1 cellular context compared by ENCODE assay signal in the genomic region with DNA sequence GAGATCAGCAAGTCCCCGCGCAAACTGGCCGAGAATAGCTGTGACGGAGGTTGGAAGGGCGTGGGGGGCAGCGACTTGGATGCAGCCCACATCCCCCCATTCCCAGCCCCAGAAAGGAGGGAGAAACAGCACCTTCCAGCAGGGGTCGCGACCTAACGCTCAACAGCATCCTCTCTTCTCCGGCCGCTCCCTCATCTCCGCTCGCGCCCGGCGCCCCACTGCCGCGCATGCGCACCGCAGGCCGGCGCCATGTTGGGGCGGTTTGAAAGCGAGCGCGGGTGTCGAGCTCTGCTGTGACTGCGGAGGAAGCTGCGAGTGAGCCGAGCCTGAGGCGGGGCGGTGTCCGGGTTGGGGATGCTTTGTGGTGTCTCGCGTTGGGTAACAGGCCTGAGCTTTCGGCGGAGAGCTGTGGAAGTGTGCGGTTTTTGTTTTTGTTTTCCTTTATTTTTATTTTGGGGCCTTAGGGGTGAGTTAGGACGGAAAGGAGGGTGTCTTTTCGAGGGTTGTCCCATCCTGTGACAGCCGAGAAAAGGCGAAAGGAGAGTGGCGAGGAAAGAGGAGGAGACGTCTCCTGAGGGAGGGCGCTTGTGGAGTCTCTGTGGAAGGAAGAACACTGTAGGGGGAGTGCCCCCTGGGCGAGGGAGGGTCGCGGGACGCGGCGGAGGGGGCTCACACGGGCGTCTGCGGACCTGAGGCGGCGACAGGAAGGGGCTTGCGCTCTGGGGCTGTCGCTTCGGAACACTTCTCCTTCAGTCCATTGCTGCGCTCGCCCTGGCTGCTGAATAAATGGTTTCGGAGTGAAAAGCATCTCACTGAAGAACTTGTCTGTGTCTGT.
TF ChIP-seq lines count a peak whose summit lies in the region.

A gene (plus strand): TSS at position 247 of the 835 bp plus-strand sequence. CDS start 2,667 bp downstream, outside the sequence.
A gene with protein sequence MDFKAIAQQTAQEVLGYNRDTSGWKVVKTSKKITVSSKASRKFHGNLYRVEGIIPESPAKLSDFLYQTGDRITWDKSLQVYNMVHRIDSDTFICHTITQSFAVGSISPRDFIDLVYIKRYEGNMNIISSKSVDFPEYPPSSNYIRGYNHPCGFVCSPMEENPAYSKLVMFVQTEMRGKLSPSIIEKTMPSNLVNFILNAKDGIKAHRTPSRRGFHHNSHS (minus strand): TSS at position 199 of the 835 bp plus-strand sequence. CDS start 3,285 bp downstream, outside the sequence.

TF ChIP-seq in WTC11, 78 proteins besides CTCF, POLR2A, EP300 and RAD21 (continued from another document):
- TF ChIP-seq TEAD4 (CRISPR knock-in tag; IDR thresholded peaks at IDR 0.05) (no peak), SOX15 (CRISPR knock-in tag; IDR thresholded peaks at IDR 0.05) (no peak), SP1 (CRISPR knock-in tag; conservative IDR thresholded peaks at IDR 0.05) (peak; percentile 24; the same call in 1 of the 2 replicates), ATF1 (CRISPR knock-in tag; IDR thresholded peaks at IDR 0.05) (no peak), GTF2I (CRISPR knock-in tag; conservative IDR thresholded peaks at IDR 0.05) (no peak), ZNF121 (CRISPR knock-in tag; IDR thresholded peaks at IDR 0.05) (no peak), NFE2L1 (CRISPR knock-in tag; IDR thresholded peaks at IDR 0.05) (0 out of 2 replicates have a peak, but pooled peaks have one; percentile 70), TEAD1 (CRISPR knock-in tag; IDR thresholded peaks at IDR 0.05) (0 out of 2 replicates have a peak, but pooled peaks have one; percentile 46), NR2C2 (CRISPR knock-in tag; IDR thresholded peaks at IDR 0.05) (0 out of 2 replicates have a peak, but pooled peaks have one; percentile 36), GABPB1 (CRISPR knock-in tag; IDR thresholded peaks at IDR 0.05) (no peak; the same call in 1 of the 2 replicates), RELA (CRISPR knock-in tag; IDR thresholded peaks at IDR 0.05; ENCODE audit: borderline replicate concordance) (no peak), ZNF138 (CRISPR knock-in tag; conservative IDR thresholded peaks at IDR 0.05) (no peak), CREB1 (CRISPR knock-in tag; IDR thresholded peaks at IDR 0.05) (no peak), MYBL2 (CRISPR knock-in tag; IDR thresholded peaks at IDR 0.05) (peak; percentile 31; the same call in 1 of the 2 replicates), CBFB (CRISPR knock-in tag; IDR thresholded peaks at IDR 0.05; ENCODE audit: low read depth) (peak; percentile 87; the same call in 1 of the 2 replicates), FOXP1 (CRISPR knock-in tag; IDR thresholded peaks at IDR 0.05; ENCODE audit: borderline replicate concordance) (peak; percentile 49; the same call in 1 of the 2 replicates)
- TF ChIP-seq, protein P1, sequence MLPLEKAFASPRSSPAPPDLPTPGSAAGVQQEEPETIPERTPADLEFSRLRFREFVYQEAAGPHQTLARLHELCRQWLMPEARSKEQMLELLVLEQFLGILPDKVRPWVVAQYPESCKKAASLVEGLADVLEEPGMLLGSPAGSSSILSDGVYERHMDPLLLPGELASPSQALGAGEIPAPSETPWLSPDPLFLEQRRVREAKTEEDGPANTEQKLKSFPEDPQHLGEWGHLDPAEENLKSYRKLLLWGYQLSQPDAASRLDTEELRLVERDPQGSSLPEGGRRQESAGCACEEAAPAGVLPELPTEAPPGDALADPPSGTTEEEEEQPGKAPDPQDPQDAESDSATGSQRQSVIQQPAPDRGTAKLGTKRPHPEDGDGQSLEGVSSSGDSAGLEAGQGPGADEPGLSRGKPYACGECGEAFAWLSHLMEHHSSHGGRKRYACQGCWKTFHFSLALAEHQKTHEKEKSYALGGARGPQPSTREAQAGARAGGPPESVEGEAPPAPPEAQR (CRISPR knock-in tag; IDR thresholded peaks at IDR 0.05) = no peak
- TF ChIP-seq, protein P2, sequence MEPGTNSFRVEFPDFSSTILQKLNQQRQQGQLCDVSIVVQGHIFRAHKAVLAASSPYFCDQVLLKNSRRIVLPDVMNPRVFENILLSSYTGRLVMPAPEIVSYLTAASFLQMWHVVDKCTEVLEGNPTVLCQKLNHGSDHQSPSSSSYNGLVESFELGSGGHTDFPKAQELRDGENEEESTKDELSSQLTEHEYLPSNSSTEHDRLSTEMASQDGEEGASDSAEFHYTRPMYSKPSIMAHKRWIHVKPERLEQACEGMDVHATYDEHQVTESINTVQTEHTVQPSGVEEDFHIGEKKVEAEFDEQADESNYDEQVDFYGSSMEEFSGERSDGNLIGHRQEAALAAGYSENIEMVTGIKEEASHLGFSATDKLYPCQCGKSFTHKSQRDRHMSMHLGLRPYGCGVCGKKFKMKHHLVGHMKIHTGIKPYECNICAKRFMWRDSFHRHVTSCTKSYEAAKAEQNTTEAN (CRISPR knock-in tag; IDR thresholded peaks at IDR 0.05) = 0 out of 2 replicates have a peak, but pooled peaks have one; percentile 53
- TF ChIP-seq, protein P3, sequence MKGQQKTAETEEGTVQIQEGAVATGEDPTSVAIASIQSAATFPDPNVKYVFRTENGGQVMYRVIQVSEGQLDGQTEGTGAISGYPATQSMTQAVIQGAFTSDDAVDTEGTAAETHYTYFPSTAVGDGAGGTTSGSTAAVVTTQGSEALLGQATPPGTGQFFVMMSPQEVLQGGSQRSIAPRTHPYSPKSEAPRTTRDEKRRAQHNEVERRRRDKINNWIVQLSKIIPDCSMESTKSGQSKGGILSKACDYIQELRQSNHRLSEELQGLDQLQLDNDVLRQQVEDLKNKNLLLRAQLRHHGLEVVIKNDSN (CRISPR knock-in tag; IDR thresholded peaks at IDR 0.05) = peak; percentile 25; the same call in 1 of the 2 replicates
- TF ChIP-seq, protein P4, sequence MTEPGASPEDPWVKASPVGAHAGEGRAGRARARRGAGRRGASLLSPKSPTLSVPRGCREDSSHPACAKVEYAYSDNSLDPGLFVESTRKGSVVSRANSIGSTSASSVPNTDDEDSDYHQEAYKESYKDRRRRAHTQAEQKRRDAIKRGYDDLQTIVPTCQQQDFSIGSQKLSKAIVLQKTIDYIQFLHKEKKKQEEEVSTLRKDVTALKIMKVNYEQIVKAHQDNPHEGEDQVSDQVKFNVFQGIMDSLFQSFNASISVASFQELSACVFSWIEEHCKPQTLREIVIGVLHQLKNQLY (CRISPR knock-in tag; IDR thresholded peaks at IDR 0.05) = no peak
- TF ChIP-seq, protein P5, sequence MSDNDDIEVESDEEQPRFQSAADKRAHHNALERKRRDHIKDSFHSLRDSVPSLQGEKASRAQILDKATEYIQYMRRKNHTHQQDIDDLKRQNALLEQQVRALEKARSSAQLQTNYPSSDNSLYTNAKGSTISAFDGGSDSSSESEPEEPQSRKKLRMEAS (CRISPR knock-in tag; IDR thresholded peaks at IDR 0.05) = peak; percentile 64
- TF ChIP-seq, protein P6, sequence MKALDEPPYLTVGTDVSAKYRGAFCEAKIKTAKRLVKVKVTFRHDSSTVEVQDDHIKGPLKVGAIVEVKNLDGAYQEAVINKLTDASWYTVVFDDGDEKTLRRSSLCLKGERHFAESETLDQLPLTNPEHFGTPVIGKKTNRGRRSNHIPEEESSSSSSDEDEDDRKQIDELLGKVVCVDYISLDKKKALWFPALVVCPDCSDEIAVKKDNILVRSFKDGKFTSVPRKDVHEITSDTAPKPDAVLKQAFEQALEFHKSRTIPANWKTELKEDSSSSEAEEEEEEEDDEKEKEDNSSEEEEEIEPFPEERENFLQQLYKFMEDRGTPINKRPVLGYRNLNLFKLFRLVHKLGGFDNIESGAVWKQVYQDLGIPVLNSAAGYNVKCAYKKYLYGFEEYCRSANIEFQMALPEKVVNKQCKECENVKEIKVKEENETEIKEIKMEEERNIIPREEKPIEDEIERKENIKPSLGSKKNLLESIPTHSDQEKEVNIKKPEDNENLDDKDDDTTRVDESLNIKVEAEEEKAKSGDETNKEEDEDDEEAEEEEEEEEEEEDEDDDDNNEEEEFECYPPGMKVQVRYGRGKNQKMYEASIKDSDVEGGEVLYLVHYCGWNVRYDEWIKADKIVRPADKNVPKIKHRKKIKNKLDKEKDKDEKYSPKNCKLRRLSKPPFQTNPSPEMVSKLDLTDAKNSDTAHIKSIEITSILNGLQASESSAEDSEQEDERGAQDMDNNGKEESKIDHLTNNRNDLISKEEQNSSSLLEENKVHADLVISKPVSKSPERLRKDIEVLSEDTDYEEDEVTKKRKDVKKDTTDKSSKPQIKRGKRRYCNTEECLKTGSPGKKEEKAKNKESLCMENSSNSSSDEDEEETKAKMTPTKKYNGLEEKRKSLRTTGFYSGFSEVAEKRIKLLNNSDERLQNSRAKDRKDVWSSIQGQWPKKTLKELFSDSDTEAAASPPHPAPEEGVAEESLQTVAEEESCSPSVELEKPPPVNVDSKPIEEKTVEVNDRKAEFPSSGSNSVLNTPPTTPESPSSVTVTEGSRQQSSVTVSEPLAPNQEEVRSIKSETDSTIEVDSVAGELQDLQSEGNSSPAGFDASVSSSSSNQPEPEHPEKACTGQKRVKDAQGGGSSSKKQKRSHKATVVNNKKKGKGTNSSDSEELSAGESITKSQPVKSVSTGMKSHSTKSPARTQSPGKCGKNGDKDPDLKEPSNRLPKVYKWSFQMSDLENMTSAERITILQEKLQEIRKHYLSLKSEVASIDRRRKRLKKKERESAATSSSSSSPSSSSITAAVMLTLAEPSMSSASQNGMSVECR (CRISPR knock-in tag; IDR thresholded peaks at IDR 0.05; ENCODE audit: borderline replicate concordance) = no peak; the same call in 1 of the 2 replicates
- TF ChIP-seq, protein P7, sequence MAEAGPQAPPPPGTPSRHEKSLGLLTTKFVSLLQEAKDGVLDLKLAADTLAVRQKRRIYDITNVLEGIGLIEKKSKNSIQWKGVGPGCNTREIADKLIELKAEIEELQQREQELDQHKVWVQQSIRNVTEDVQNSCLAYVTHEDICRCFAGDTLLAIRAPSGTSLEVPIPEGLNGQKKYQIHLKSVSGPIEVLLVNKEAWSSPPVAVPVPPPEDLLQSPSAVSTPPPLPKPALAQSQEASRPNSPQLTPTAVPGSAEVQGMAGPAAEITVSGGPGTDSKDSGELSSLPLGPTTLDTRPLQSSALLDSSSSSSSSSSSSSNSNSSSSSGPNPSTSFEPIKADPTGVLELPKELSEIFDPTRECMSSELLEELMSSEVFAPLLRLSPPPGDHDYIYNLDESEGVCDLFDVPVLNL (CRISPR knock-in tag; IDR thresholded peaks at IDR 0.05; ENCODE audit: borderline replicate concordance, low read depth) = peak; percentile 82; the same call in 1 of the 2 replicates
- TF ChIP-seq, protein P8, sequence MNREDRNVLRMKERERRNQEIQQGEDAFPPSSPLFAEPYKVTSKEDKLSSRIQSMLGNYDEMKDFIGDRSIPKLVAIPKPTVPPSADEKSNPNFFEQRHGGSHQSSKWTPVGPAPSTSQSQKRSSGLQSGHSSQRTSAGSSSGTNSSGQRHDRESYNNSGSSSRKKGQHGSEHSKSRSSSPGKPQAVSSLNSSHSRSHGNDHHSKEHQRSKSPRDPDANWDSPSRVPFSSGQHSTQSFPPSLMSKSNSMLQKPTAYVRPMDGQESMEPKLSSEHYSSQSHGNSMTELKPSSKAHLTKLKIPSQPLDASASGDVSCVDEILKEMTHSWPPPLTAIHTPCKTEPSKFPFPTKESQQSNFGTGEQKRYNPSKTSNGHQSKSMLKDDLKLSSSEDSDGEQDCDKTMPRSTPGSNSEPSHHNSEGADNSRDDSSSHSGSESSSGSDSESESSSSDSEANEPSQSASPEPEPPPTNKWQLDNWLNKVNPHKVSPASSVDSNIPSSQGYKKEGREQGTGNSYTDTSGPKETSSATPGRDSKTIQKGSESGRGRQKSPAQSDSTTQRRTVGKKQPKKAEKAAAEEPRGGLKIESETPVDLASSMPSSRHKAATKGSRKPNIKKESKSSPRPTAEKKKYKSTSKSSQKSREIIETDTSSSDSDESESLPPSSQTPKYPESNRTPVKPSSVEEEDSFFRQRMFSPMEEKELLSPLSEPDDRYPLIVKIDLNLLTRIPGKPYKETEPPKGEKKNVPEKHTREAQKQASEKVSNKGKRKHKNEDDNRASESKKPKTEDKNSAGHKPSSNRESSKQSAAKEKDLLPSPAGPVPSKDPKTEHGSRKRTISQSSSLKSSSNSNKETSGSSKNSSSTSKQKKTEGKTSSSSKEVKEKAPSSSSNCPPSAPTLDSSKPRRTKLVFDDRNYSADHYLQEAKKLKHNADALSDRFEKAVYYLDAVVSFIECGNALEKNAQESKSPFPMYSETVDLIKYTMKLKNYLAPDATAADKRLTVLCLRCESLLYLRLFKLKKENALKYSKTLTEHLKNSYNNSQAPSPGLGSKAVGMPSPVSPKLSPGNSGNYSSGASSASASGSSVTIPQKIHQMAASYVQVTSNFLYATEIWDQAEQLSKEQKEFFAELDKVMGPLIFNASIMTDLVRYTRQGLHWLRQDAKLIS (CRISPR knock-in tag; IDR thresholded peaks at IDR 0.05; ENCODE audit: borderline replicate concordance) = peak; percentile 85; the same call in 1 of the 2 replicates
- TF ChIP-seq, protein P9, sequence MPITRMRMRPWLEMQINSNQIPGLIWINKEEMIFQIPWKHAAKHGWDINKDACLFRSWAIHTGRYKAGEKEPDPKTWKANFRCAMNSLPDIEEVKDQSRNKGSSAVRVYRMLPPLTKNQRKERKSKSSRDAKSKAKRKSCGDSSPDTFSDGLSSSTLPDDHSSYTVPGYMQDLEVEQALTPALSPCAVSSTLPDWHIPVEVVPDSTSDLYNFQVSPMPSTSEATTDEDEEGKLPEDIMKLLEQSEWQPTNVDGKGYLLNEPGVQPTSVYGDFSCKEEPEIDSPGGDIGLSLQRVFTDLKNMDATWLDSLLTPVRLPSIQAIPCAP (CRISPR knock-in tag; IDR thresholded peaks at IDR 0.05) = no peak
- TF ChIP-seq, protein P10, sequence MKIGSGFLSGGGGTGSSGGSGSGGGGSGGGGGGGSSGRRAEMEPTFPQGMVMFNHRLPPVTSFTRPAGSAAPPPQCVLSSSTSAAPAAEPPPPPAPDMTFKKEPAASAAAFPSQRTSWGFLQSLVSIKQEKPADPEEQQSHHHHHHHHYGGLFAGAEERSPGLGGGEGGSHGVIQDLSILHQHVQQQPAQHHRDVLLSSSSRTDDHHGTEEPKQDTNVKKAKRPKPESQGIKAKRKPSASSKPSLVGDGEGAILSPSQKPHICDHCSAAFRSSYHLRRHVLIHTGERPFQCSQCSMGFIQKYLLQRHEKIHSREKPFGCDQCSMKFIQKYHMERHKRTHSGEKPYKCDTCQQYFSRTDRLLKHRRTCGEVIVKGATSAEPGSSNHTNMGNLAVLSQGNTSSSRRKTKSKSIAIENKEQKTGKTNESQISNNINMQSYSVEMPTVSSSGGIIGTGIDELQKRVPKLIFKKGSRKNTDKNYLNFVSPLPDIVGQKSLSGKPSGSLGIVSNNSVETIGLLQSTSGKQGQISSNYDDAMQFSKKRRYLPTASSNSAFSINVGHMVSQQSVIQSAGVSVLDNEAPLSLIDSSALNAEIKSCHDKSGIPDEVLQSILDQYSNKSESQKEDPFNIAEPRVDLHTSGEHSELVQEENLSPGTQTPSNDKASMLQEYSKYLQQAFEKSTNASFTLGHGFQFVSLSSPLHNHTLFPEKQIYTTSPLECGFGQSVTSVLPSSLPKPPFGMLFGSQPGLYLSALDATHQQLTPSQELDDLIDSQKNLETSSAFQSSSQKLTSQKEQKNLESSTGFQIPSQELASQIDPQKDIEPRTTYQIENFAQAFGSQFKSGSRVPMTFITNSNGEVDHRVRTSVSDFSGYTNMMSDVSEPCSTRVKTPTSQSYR (CRISPR knock-in tag; IDR thresholded peaks at IDR 0.05) = 0 out of 2 replicates have a peak, but pooled peaks have one; percentile 27
- TF ChIP-seq, protein P11, sequence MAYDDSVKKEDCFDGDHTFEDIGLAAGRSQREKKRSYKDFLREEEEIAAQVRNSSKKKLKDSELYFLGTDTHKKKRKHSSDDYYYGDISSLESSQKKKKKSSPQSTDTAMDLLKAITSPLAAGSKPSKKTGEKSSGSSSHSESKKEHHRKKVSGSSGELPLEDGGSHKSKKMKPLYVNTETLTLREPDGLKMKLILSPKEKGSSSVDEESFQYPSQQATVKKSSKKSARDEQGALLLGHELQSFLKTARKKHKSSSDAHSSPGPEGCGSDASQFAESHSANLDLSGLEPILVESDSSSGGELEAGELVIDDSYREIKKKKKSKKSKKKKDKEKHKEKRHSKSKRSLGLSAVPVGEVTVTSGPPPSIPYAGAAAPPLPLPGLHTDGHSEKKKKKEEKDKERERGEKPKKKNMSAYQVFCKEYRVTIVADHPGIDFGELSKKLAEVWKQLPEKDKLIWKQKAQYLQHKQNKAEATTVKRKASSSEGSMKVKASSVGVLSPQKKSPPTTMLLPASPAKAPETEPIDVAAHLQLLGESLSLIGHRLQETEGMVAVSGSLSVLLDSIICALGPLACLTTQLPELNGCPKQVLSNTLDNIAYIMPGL (CRISPR knock-in tag; IDR thresholded peaks at IDR 0.05) = peak; percentile 71; the same call in 1 of the 2 replicates
